Comparison of ENCODE assay signal across 5 cellular contexts in the genomic region with DNA sequence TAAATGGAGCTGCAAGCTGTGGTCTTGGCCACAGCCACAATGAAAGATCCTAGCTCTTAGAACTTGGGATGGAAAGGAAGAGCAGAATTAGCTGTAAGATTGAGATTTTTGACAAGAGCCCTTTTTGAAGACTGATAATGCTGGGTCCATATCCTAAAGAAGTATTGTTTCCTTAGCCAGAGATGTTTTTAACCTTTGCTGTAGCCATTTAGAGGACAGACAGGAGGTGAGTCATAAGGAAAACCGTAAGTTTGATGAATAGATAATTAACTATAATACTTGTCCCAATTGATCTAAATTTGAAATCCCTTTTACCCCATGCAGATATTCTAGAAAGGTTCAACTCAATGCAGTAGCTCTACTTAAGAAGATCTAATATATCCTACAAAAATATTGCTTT.
"Had no signal": no experiment of that assay in that cellular context is flagged by ENCODE, and none has a peak within 500 bp of the region (broad histone marks: within the 10 kb centered on the region; RNA-seq: fewer than 3 reads in every experiment).

No MANE protein-coding gene starts in this region.

- DNase-seq: H9, HCEC 1CT, KBM-7 had no signal

- ATAC-seq: GM23338, HepG2 had no signal
